ENCODE assay signal across 8 cellular contexts in genomic region chr2:48110497-48110896, GRCh38.
DNase-seq lines count a peak whose midpoint lies in the region; ATAC-seq, FAIRE-seq and TF ChIP-seq lines count a peak whose summit lies in the region.

No MANE protein-coding gene starts in this region.

- H3K56ac ChIP-seq in mesendoderm (ENCODE audit: low read length) = no peak overlapping the region

- H3K36me3 Mint-ChIP-seq in endodermal cell (ENCODE audit: low read depth) = peaks cover 2% of the 10 kb centered on the region

- H3K23ac ChIP-seq in mesendoderm (ENCODE audit: low read length) = no peak overlapping the region

- DNase-seq in GM23248 (no peak), K562 (ENCODE audit: extremely low read depth in 1 of 4, low spot score in 3 of 4) (no peak), mesendoderm (peak; percentile 36), endodermal cell (no peak), A673 (ENCODE audit: low spot score) (no peak), GM12892 (ENCODE audit: insufficient read length) (no peak)

- no peak for TF ChIP-seq CTCF in K562 (IDR thresholded peaks at IDR 0.05 in 2 of 3, conservative IDR thresholded peaks at IDR 0.05 in 1 of 3; ENCODE audit: insufficient read depth in 2 of 3, low read depth in 1 of 3, low read length in 3 of 3)
- TF ChIP-seq CTCF in endodermal cell (conservative IDR thresholded peaks at IDR 0.05) = no peak
- TF ChIP-seq CTCF in A673 (conservative IDR thresholded peaks at IDR 0.05; ENCODE audit: low read depth, low read length) = no peak

- H3K36me3 ChIP-seq in ACC112 (ENCODE audit: insufficient read depth, low read length) (no peaks in the 10 kb centered on the region), GM23248 (ENCODE audit: low read depth) (no peaks in the 10 kb centered on the region), K562 (ENCODE audit: control insufficient read depth, insufficient read depth, low read length) (no peaks in the 10 kb centered on the region), mesendoderm (ENCODE audit: control insufficient read depth, insufficient read depth, low read length) (no peaks in the 10 kb centered on the region), endodermal cell (ENCODE audit: control insufficient read depth, insufficient read depth, low read length) (no peaks in the 10 kb centered on the region), A673 (ENCODE audit: insufficient read depth, low read length, poor library complexity, severe bottlenecking) (no peaks in the 10 kb centered on the region)

- intact Hi-C loops in K562 (cut with micrococcal nuclease) = no loop called here
- intact Hi-C loops in A673 (cut with micrococcal nuclease; ENCODE audit: unreplicated experiment) = no loop called here

- TF ChIP-seq RAD21 in K562 (CRISPR knock-in tag; conservative IDR thresholded peaks at IDR 0.05 in 1 of 2, IDR thresholded peaks at IDR 0.05 in 1 of 2) = no peak

- ATAC-seq in K562 = no peak
- no peak for ATAC-seq in HG03097 (IDR thresholded peaks at IDR 0.05; ENCODE audit: low FRiP score, unreplicated experiment)

- no peak overlapping the region for H3K4me2 ChIP-seq in GM23248 (ENCODE audit: unreplicated experiment)
- H3K4me2 ChIP-seq in K562 (ENCODE audit: insufficient read depth, low read length) = no peak overlapping the region
- H3K4me2 ChIP-seq in mesendoderm (ENCODE audit: low read length) = no peak overlapping the region

- H2AFZ ChIP-seq in ACC112 (ENCODE audit: low read length, unreplicated experiment) (peak overlapping the region; percentile 87), GM23248 (peak overlapping the region; percentile 88), K562 (ENCODE audit: low read depth, low read length) (peak overlapping the region; percentile 96; the same call in 1 of the 2 replicates)

- no peaks in the 10 kb centered on the region for H3K9me1 ChIP-seq in K562 (ENCODE audit: control insufficient read depth, insufficient read depth, low read length)

- peaks cover 19% of the 10 kb centered on the region for H3F3A ChIP-seq in GM23248 (ENCODE audit: insufficient read depth)

- no peak overlapping the region for H2BK5ac ChIP-seq in mesendoderm (ENCODE audit: low read length)

- H3K4me3 ChIP-seq in ACC112 (ENCODE audit: low read depth, low read length) = no peak overlapping the region; the same call in 1 of the 2 replicates
- H3K4me3 ChIP-seq in GM23248 = no peak overlapping the region
- no peak overlapping the region for H3K4me3 ChIP-seq in K562
- H3K4me3 ChIP-seq in mesendoderm (ENCODE audit: low read length) = no peak overlapping the region
- no peak overlapping the region for H3K4me3 ChIP-seq in endodermal cell (ENCODE audit: low read length)
- H3K4me3 ChIP-seq in A673 (ENCODE audit: low read depth, low read length, poor library complexity, severe bottlenecking) = no peak overlapping the region

- BruUV-seq in K562 (replicated peaks; lab: Mats Ljungman, UMichigan) = no TSS peak
- no TSS peak for BruUV-seq in A673 (replicated peaks; lab: Mats Ljungman, UMichigan)

- H3K9me2 ChIP-seq in GM23248 (ENCODE audit: insufficient read depth) = no peaks in the 10 kb centered on the region

- no peaks in the 10 kb centered on the region for H3K9me3 Mint-ChIP-seq in endodermal cell

- no peak overlapping the region for H3K18ac ChIP-seq in mesendoderm (ENCODE audit: low read length)

- TF ChIP-seq POLR2A in K562 (conservative IDR thresholded peaks at IDR 0.05) (no peak), GM12892 (IDR thresholded peaks at IDR 0.05; ENCODE audit: low read depth, low read length) (no peak)

- FAIRE-seq in K562 (lab: Jason Lieb, UNC) (no peak), GM12892 (lab: Jason Lieb, UNC) (no peak)

- H3K4ac ChIP-seq in mesendoderm (ENCODE audit: low read depth, low read length) = no peak overlapping the region

- H2BK15ac ChIP-seq in mesendoderm (replicated peaks; ENCODE audit: low read depth) = no peak overlapping the region

- H3K27me3 Mint-ChIP-seq in endodermal cell (ENCODE audit: insufficient read depth) = peaks cover 2% of the 10 kb centered on the region

- TF ChIP-seq EP300 in K562 (IDR thresholded peaks at IDR 0.05; ENCODE audit: low read length) = no peak

- CTCF ChIA-PET in K562 (lab: Yijun Ruan, JAX; ENCODE audit: low intra/inter-chr PET ratio) = interaction anchor here (0.7 kb wide), 1 partner anchor 478 kb away, joined by 3 read pairs; no protein-coding TSS in a partner anchor
- CTCF ChIA-PET in A673 (lab: Charles Lee) = interaction anchor here (0.5 kb wide), 1 partner anchor 295 kb away, joined by 6 read pairs; no protein-coding TSS in a partner anchor

- no peaks in the 10 kb centered on the region for H4K20me1 ChIP-seq in GM23248 (ENCODE audit: insufficient read depth)
- no peaks in the 10 kb centered on the region for H4K20me1 ChIP-seq in K562 (replicated peaks; ENCODE audit: control insufficient read depth, insufficient read depth, low read length)

- H3K27me3 ChIP-seq in ACC112 (ENCODE audit: insufficient read depth, low read length) = no peaks in the 10 kb centered on the region
- H3K27me3 ChIP-seq in GM23248 (replicated peaks; ENCODE audit: insufficient read depth) = no peaks in the 10 kb centered on the region
- no peaks in the 10 kb centered on the region for H3K27me3 ChIP-seq in K562 (ENCODE audit: control insufficient read depth in 2 of 2, insufficient read depth in 2 of 2, low read length in 2 of 2)
- no peaks in the 10 kb centered on the region for H3K27me3 ChIP-seq in mesendoderm (ENCODE audit: insufficient read depth, low read length, poor library complexity)
- H3K27me3 ChIP-seq in endodermal cell (ENCODE audit: control insufficient read depth, insufficient read depth, low read length, poor library complexity, severe bottlenecking) = no peaks in the 10 kb centered on the region
- no peaks in the 10 kb centered on the region for H3K27me3 ChIP-seq in A673 (replicated peaks; ENCODE audit: insufficient read depth, low read depth, low read length, poor library complexity)

- no peak overlapping the region for H2BK120ac ChIP-seq in mesendoderm (ENCODE audit: low read depth, low read length)

- H3K4me1 ChIP-seq in ACC112 (ENCODE audit: control insufficient read depth, insufficient read depth, low read length, unreplicated experiment) (peaks cover 38% of the 10 kb centered on the region), GM23248 (ENCODE audit: insufficient read depth) (peaks cover 32% of the 10 kb centered on the region), K562 (replicated peaks in 1 of 2; ENCODE audit: control insufficient read depth in 2 of 2, insufficient read depth in 2 of 2, low read length in 2 of 2) (peaks cover 29 to 39% of the 10 kb centered on the region in 2 experiments; a peak in 4 of 5 replicates), mesendoderm (ENCODE audit: control insufficient read depth, low read depth, low read length) (peaks cover 8% of the 10 kb centered on the region), endodermal cell (ENCODE audit: control insufficient read depth, insufficient read depth, low read length) (peaks cover 20% of the 10 kb centered on the region), A673 (ENCODE audit: insufficient read depth, low read length, poor library complexity, severe bottlenecking) (peaks cover 9% of the 10 kb centered on the region)

- H4K5ac ChIP-seq in mesendoderm (ENCODE audit: low read length) = no peak overlapping the region

- H2AK5ac ChIP-seq in mesendoderm (ENCODE audit: low read length) = no peak overlapping the region

- WGBS in GM23248 (ENCODE audit: low coverage in 1 of 2, low lambda C conversion rate in 2 of 2, missing lambda C conversion rate in 2 of 2), 2 experiments = 57 to 66% methylated on average over 4 of the region's 4 CpGs
- WGBS in K562 (ENCODE audit: insufficient coverage, low coverage, missing lambda C conversion rate) = 32% methylated on average over 4 of the region's 4 CpGs
- whole genome bisulfite sequencing in mesendoderm (ENCODE audit: extremely low coverage, insufficient coverage, low lambda C conversion rate) = no CpG with 5 or more reads among the region's 4 CpGs
- WGBS in endodermal cell (ENCODE audit: insufficient coverage in 1 of 2, insufficient read length in 1 of 2), 2 experiments = 41% methylated on average over 3 of the region's 4 CpGs; no CpG with 5 or more reads in 1 of the 2 experiments

- H3K4me1 Mint-ChIP-seq in endodermal cell = peaks cover 38% of the 10 kb centered on the region

- no peaks in the 10 kb centered on the region for H3K79me2 ChIP-seq in ACC112 (ENCODE audit: control insufficient read depth, insufficient read depth, low read length, unreplicated experiment)
- H3K79me2 ChIP-seq in GM23248 (ENCODE audit: insufficient read depth) = no peaks in the 10 kb centered on the region
- no peaks in the 10 kb centered on the region for H3K79me2 ChIP-seq in K562 (ENCODE audit: control insufficient read depth, insufficient read depth, low read length)
- H3K79me2 ChIP-seq in mesendoderm (ENCODE audit: control insufficient read depth, insufficient read depth, low read length) = no peaks in the 10 kb centered on the region

- no peak overlapping the region for H4K8ac ChIP-seq in mesendoderm (ENCODE audit: low read depth, low read length)

- no peak overlapping the region for H3K4me3 Mint-ChIP-seq in endodermal cell

- in situ Hi-C loops in GM23248 (cut with MboI) (no loop called here), K562 (cut with MboI) (no loop called here)

- peak overlapping the region; percentile 57; the same call in 1 of the 2 replicates for H3K27ac ChIP-seq in ACC112 (ENCODE audit: low read depth, low read length)
- peak overlapping the region; percentile 77 for H3K27ac ChIP-seq in GM23248
- H3K27ac ChIP-seq in K562 (ENCODE audit: extremely low read depth, low read depth, low read length) = no peak overlapping the region
- H3K27ac ChIP-seq in mesendoderm (ENCODE audit: low read depth, low read length) = no peak overlapping the region
- no peak overlapping the region for H3K27ac ChIP-seq in endodermal cell (ENCODE audit: low read depth, low read length)
- no peak overlapping the region for H3K27ac ChIP-seq in A673 (ENCODE audit: low read depth, low read length, poor library complexity, severe bottlenecking)

- POLR2A ChIA-PET in K562 (lab: Yijun Ruan, JAX) (no interaction called here), A673 (lab: Charles Lee; ENCODE audit: low non-redundant PET) (interaction anchor here (0.6 kb wide), 1 partner anchor 1102 kb away, joined by 3 read pairs; no protein-coding TSS in a partner anchor)

- H3K9me3 ChIP-seq in GM23248 (ENCODE audit: low read depth) (no peaks in the 10 kb centered on the region), K562 (replicated peaks; ENCODE audit: control insufficient read depth, insufficient read depth, low read depth, low read length) (no peaks in the 10 kb centered on the region), endodermal cell (ENCODE audit: control insufficient read depth, low read length) (no peaks in the 10 kb centered on the region), A673 (ENCODE audit: low read depth, low read length, poor library complexity, severe bottlenecking) (no peaks in the 10 kb centered on the region)

- H3K9ac ChIP-seq in GM23248 = peak overlapping the region; percentile 79; the same call in 1 of the 2 replicates
- H3K9ac ChIP-seq in K562 (ENCODE audit: insufficient read depth in 1 of 2, low read depth in 2 of 2, low read length in 2 of 2) = no peak overlapping the region
- no peak overlapping the region for H3K9ac ChIP-seq in mesendoderm (ENCODE audit: low read length)
- no peak overlapping the region for H3K9ac ChIP-seq in endodermal cell (ENCODE audit: extremely low read depth, low read length, poor library complexity, severe bottlenecking)

- H3K27ac Mint-ChIP-seq in endodermal cell = no peak overlapping the region

- no peaks in the 10 kb centered on the region for H3K79me1 ChIP-seq in mesendoderm (ENCODE audit: low read length)

Comparison
In these comparisons a context has a peak if more than half of its experiments do, and no peak if none do; other contexts are left out.
1. H3K27ac ChIP-seq: peak in ACC112 (single experiment) and GM23248 (single experiment); none in K562 (single experiment), mesendoderm (single experiment), endodermal cell (single experiment) and A673 (single experiment).
2. Peak in every context shown above with its lines, with median percentiles within 50 percentile points of each other: H2AFZ ChIP-seq.